Comparison of ENCODE assay signal across 29 cellular contexts in the genomic region with DNA sequence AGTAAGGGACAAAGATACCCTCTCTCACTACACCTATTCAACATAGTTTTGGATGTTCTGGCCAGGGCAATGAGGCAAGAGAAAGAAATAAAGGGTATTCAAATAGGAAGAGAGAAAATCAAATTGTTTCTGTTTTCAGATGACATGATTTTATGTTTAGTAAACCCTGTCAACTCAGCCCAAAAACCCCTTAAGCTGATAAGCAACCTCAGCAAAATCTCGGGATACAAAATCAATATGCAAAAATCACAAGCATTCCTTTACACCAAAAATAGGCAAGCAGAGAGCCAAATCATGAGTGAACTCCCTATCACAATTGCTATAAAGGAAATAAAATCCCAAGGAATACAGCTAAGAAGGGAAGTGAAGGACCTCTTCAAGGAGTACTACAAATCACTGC.
"Had no signal": no experiment of that assay in that cellular context is flagged by ENCODE, and none has a peak within 500 bp of the region (broad histone marks: within the 10 kb centered on the region; RNA-seq: fewer than 3 reads in every experiment).

No MANE protein-coding gene starts in this region.

- ATAC-seq: stimulated activated effector memory CD8-positive, alpha-beta T cell treated with anti-CD3 and anti-CD28 coated beads, Interleukin-12 subunit alpha, Interleukin-12 subunit beta, amount 100 ng/mL, for 72 hours; stimulated activated memory B cell treated with anti-CD40 and anti-IgM and Interleukin-4, amounts not matched to agents 10 μg/mL and 1 μg/mL and 100 μg/mL, for 72 hours; stimulated activated naive B cell treated with anti-CD40 and anti-IgM and Interleukin-4, amounts not matched to agents 10 μg/mL and 1 μg/mL and 100 μg/mL, for 72 hours; stimulated activated naive CD8-positive, alpha-beta T cell treated with anti-CD3 and anti-CD28 coated beads, Interleukin-15, amount 100 ng/mL, for 72 hours; stimulated activated naive CD8-positive, alpha-beta T cell treated with anti-CD3 and anti-CD28 coated beads, Interleukin-15, Interleukin-2, amounts not matched to agents 100 U/mL and 50 U/mL, for 24 hours; upper lobe of right lung had no signal

- H3K36me3 Mint-ChIP-seq: stimulated activated effector memory CD8-positive, alpha-beta T cell treated with anti-CD3 and anti-CD28 coated beads, Interleukin-12 subunit alpha, Interleukin-12 subunit beta, amount 100 ng/mL, for 72 hours; stimulated activated memory B cell treated with anti-CD40 and anti-IgM and Interleukin-4, amounts not matched to agents 10 μg/mL and 1 μg/mL and 100 μg/mL, for 72 hours; stimulated activated naive B cell treated with anti-CD40 and anti-IgM and Interleukin-4, amounts not matched to agents 10 μg/mL and 1 μg/mL and 100 μg/mL, for 72 hours; type B pancreatic cell had no signal

- H3K27me3 ChIP-seq: stomach, suprapubic skin, testis, thyroid gland, tibial artery, tibial nerve, transverse colon, upper lobe of left lung, upper lobe of right lung, uterus, vagina had no signal

- H3K4me1 ChIP-seq: stomach, suprapubic skin, testis, thyroid gland, tibial artery, tibial nerve, transverse colon, upper lobe of left lung, upper lobe of right lung, uterus, vagina had no signal

- H3K27ac ChIP-seq: stomach, suprapubic skin, testis, thoracic aorta, thyroid gland, tibial artery, tibial nerve, transverse colon, upper lobe of left lung, upper lobe of right lung, uterus, vagina had no signal

- H3K9me3 Mint-ChIP-seq: type B pancreatic cell had no signal

- H3K36me3 ChIP-seq: stomach, suprapubic skin, thoracic aorta, thyroid gland, tibial artery, tibial nerve, transverse colon, upper lobe of left lung, upper lobe of right lung, uterus, vagina had no signal

- FAIRE-seq: urothelium cell line had no signal

- H3K27me3 Mint-ChIP-seq: stimulated activated memory B cell treated with anti-CD40 and anti-IgM and Interleukin-4, amounts not matched to agents 10 μg/mL and 1 μg/mL and 100 μg/mL, for 72 hours; stimulated activated naive B cell treated with anti-CD40 and anti-IgM and Interleukin-4, amounts not matched to agents 10 μg/mL and 1 μg/mL and 100 μg/mL, for 72 hours; stimulated activated naive CD8-positive, alpha-beta T cell treated with anti-CD3 and anti-CD28 coated beads, Interleukin-15, amount 100 ng/mL, for 72 hours; stimulated activated naive CD8-positive, alpha-beta T cell treated with anti-CD3 and anti-CD28 coated beads, Interleukin-15, Interleukin-2, amounts not matched to agents 100 ng/mL and 50 ng/mL, for 24 hours; type B pancreatic cell had no signal

- H3K4me3 Mint-ChIP-seq: stimulated activated effector memory CD8-positive, alpha-beta T cell treated with anti-CD3 and anti-CD28 coated beads, Interleukin-12 subunit alpha, Interleukin-12 subunit beta, amount 100 ng/mL, for 72 hours; stimulated activated memory B cell treated with anti-CD40 and anti-IgM and Interleukin-4, amounts not matched to agents 10 μg/mL and 1 μg/mL and 100 μg/mL, for 72 hours; stimulated activated naive B cell treated with anti-CD40 and anti-IgM and Interleukin-4, amounts not matched to agents 10 μg/mL and 1 μg/mL and 100 μg/mL, for 72 hours; stimulated activated naive CD8-positive, alpha-beta T cell treated with anti-CD3 and anti-CD28 coated beads, Interleukin-15, amount 100 ng/mL, for 72 hours; stimulated activated naive CD8-positive, alpha-beta T cell treated with anti-CD3 and anti-CD28 coated beads, Interleukin-15, Interleukin-2, amounts not matched to agents 100 ng/mL and 50 ng/mL, for 24 hours; type B pancreatic cell had no signal

- DNase-seq: stimulated activated CD4-positive, alpha-beta T cell treated with anti-CD3 and anti-CD28 coated beads, Interleukin-2, amount 100 ng/mL, for 48 hours; stimulated activated CD4-positive, alpha-beta T cell treated with anti-CD3 and anti-CD28 coated beads, Interleukin-4, amount 100 ng/mL, for 1 hour; stimulated activated CD4-positive, alpha-beta T cell treated with anti-CD3 and anti-CD28 coated beads, Interleukin-4, amount 100 ng/mL, for 24 hours; stimulated activated CD4-positive, alpha-beta T cell treated with anti-CD3 and anti-CD28 coated beads, Interleukin-4, amount 100 ng/mL, for 4 hours; stimulated activated CD8-positive, alpha-beta memory T cell treated with anti-CD3 and anti-CD28 coated beads, Interleukin-4, amount 100 ng/mL, for 48 hours; stimulated activated naive B cell treated with anti-CD40 and anti-IgM and Interleukin-4, amounts not matched to agents 10 μg/mL and 1 μg/mL and 100 μg/mL, for 72 hours; stimulated activated naive CD4-positive, alpha-beta T cell; stimulated activated naive CD4-positive, alpha-beta T cell treated with Interleukin-2 at 50 U/mL for 16 hours; stimulated activated naive CD8-positive, alpha-beta T cell treated with anti-CD3 and anti-CD28 coated beads, Interleukin-15, amount 100 ng/mL, for 72 hours; stimulated activated naive CD8-positive, alpha-beta T cell treated with anti-CD3 and anti-CD28 coated beads, Interleukin-15, Interleukin-2, amounts not matched to agents 100 U/mL and 50 U/mL, for 24 hours; stomach; substantia nigra; testis; thyroid gland; tibial artery; transverse colon; trophoblast cell; upper lobe of left lung; upper lobe of right lung; uterus had no signal

- H3K4me3 ChIP-seq: stomach, suprapubic skin, testis, thoracic aorta, thyroid gland, tibial artery, tibial nerve, transverse colon, upper lobe of left lung, upper lobe of right lung, uterus, vagina had no signal

- H3K4me1 Mint-ChIP-seq: stimulated activated effector memory CD8-positive, alpha-beta T cell treated with anti-CD3 and anti-CD28 coated beads, Interleukin-12 subunit alpha, Interleukin-12 subunit beta, amount 100 ng/mL, for 72 hours; stimulated activated memory B cell treated with anti-CD40 and anti-IgM and Interleukin-4, amounts not matched to agents 10 μg/mL and 1 μg/mL and 100 μg/mL, for 72 hours; stimulated activated naive B cell treated with anti-CD40 and anti-IgM and Interleukin-4, amounts not matched to agents 10 μg/mL and 1 μg/mL and 100 μg/mL, for 72 hours; stimulated activated naive CD8-positive, alpha-beta T cell treated with anti-CD3 and anti-CD28 coated beads, Interleukin-15, amount 100 ng/mL, for 72 hours had no signal

- H3K9me3 ChIP-seq: stomach, suprapubic skin, testis, thoracic aorta, thyroid gland, tibial artery, transverse colon, upper lobe of left lung, upper lobe of right lung, uterus, vagina had no signal

- H3K27ac Mint-ChIP-seq: stimulated activated effector memory CD8-positive, alpha-beta T cell treated with anti-CD3 and anti-CD28 coated beads, Interleukin-12 subunit alpha, Interleukin-12 subunit beta, amount 100 ng/mL, for 72 hours; stimulated activated memory B cell treated with anti-CD40 and anti-IgM and Interleukin-4, amounts not matched to agents 10 μg/mL and 1 μg/mL and 100 μg/mL, for 72 hours; stimulated activated naive B cell treated with anti-CD40 and anti-IgM and Interleukin-4, amounts not matched to agents 10 μg/mL and 1 μg/mL and 100 μg/mL, for 72 hours; stimulated activated naive CD8-positive, alpha-beta T cell treated with anti-CD3 and anti-CD28 coated beads, Interleukin-15, amount 100 ng/mL, for 72 hours; stimulated activated naive CD8-positive, alpha-beta T cell treated with anti-CD3 and anti-CD28 coated beads, Interleukin-15, Interleukin-2, amounts not matched to agents 100 ng/mL and 50 ng/mL, for 24 hours; type B pancreatic cell had no signal
